Comparison of ENCODE assay signal across 18 cellular contexts in genomic region chr17:67403065-67403464, GRCh38. TPM values are rescaled to one million over a fixed set of nuclear protein-coding genes. Genes with fewer than 3 reads are reported as not detected.
DNase-seq lines count a peak whose midpoint lies in the region; ATAC-seq, FAIRE-seq and TF ChIP-seq lines count a peak whose summit lies in the region.
"Had no signal": no experiment of that assay in that cellular context is flagged by ENCODE, and none has a peak within 500 bp of the region (broad histone marks: within the 10 kb centered on the region; RNA-seq: fewer than 3 reads in every experiment).

No MANE protein-coding gene starts in this region.

- peaks cover 74% of the 10 kb centered on the region for H3K4me1 Mint-ChIP-seq in activated T-cell treated with anti-CD3 and anti-CD28 coated beads, Interleukin-2, amount 50 U/mL, for 4 hours (ENCODE audit: low read depth)

- WGBS in small intestine, 3 donors, result 82 to 93% (median 85%) methylated on average over 2 of the region's 2 CpGs

- H3K4me1 ChIP-seq in small intestine (ENCODE audit: control insufficient read depth in 2 of 2, insufficient read depth in 1 of 2, low read depth in 1 of 2, low read length in 1 of 2), result peaks cover 0 to 9% of the 10 kb centered on the region in 2 donors

- no peak for ATAC-seq in activated T-cell treated with anti-CD3 and anti-CD28 coated beads, Interleukin-2, amount 50 U/mL, for 4 hours
- ATAC-seq in activated naive CD4-positive, alpha-beta T cell treated with anti-CD3 and anti-CD28 coated beads, Interleukin-2, amount 50 U/mL, for 72 hours, result no peak

- H3K36me3 ChIP-seq in small intestine (ENCODE audit: control insufficient read depth in 2 of 2, insufficient read depth in 2 of 2, low read length in 2 of 2), result no peaks in the 10 kb centered on the region
- H3K36me3 ChIP-seq: SJCRH30 had no signal

- H3K9me3 ChIP-seq in small intestine (ENCODE audit: control insufficient read depth, low read depth), result no peaks in the 10 kb centered on the region
- H3K9me3 ChIP-seq: left ventricle myocardium inferior, SJCRH30 had no signal

- no peak overlapping the region for H3K4me3 ChIP-seq in small intestine (ENCODE audit: low read depth in 1 of 2, low read length in 2 of 2)
- H3K4me3 ChIP-seq: left ventricle myocardium inferior, SJCRH30 had no signal

- FAIRE-seq in small intestine (lab: Jason Lieb, UNC) (no peak), D721Med (lab: Jason Lieb, UNC) (no peak)
- FAIRE-seq: G401.6 had no signal

- in situ Hi-C loops in GM13976 (cut with MboI; ENCODE audit: low sequenced_read_pairs, unreplicated experiment), result no loop called here

- no peak for TF ChIP-seq CTCF in GM13976 (IDR thresholded peaks at IDR 0.05; ENCODE audit: borderline replicate concordance, control extremely low read depth, extremely low read depth, insufficient read depth, missing control alignments)
- TF ChIP-seq CTCF in D721Med (IDR thresholded peaks at IDR 0.05; ENCODE audit: insufficient read depth, missing control alignments), result no peak

- peak overlapping the region; percentile 2 for H3K4me3 Mint-ChIP-seq in activated T-cell treated with anti-CD3 and anti-CD28 coated beads, Interleukin-2, amount 50 U/mL, for 4 hours

- peak overlapping the region; percentile 44 to 92 for H3K27ac Mint-ChIP-seq in activated naive CD4-positive, alpha-beta T cell treated with anti-CD3 and anti-CD28 coated beads, Interleukin-2, amount 50 U/mL, for 72 hours

- peaks cover 18% of the 10 kb centered on the region for H3K36me3 Mint-ChIP-seq in activated T-cell treated with anti-CD3 and anti-CD28 coated beads, Interleukin-2, amount 50 U/mL, for 4 hours (ENCODE audit: insufficient read depth)
- peaks cover 11 to 20% of the 10 kb centered on the region in 2 donors for H3K36me3 Mint-ChIP-seq in activated naive CD4-positive, alpha-beta T cell treated with anti-CD3 and anti-CD28 coated beads, Interleukin-2, amount 50 U/mL, for 72 hours

- H3K27ac ChIP-seq in small intestine (ENCODE audit: low read depth in 1 of 2, low read length in 1 of 2), result peak overlapping the region; percentile 2 to 32
- H3K27ac ChIP-seq: left ventricle myocardium inferior, SJCRH30 had no signal

- peaks cover 5% of the 10 kb centered on the region for H3K9me3 Mint-ChIP-seq in activated T-cell treated with anti-CD3 and anti-CD28 coated beads, Interleukin-2, amount 50 U/mL, for 4 hours
- no peaks in the 10 kb centered on the region for H3K9me3 Mint-ChIP-seq in activated naive CD4-positive, alpha-beta T cell treated with anti-CD3 and anti-CD28 coated beads, Interleukin-2, amount 50 U/mL, for 72 hours

- H3K27me3 ChIP-seq in small intestine (ENCODE audit: control insufficient read depth in 2 of 2, insufficient read depth in 2 of 2, low read length in 2 of 2), result no peaks in the 10 kb centered on the region
- H3K27me3 ChIP-seq: SJCRH30 had no signal

- no peak for DNase-seq in activated T-cell treated with anti-CD3 and anti-CD28 coated beads, Interleukin-2, amount 50 U/mL, for 4 hours
- no peak for DNase-seq in activated T-cell treated with anti-CD3 and anti-CD28 coated beads, Interleukin-2, amount 50 U/mL, for 1 hour
- DNase-seq in GM13976 (ENCODE audit: low spot score) (peak; percentile 52), small intestine (no peak), amygdala (lab: John Stamatoyannopoulos, UW) (no peak), DMS153 (lab: John Stamatoyannopoulos, UW) (no peak), D721Med (ENCODE audit: insufficient read length, low spot score) (no peak)
- no peak for DNase-seq in activated naive CD4-positive, alpha-beta T cell treated with anti-CD3 and anti-CD28 coated beads, Interleukin-2, amount 50 U/mL, for 72 hours (ENCODE audit: low spot score in 2 of 2)
- DNase-seq: Calu3; caudate nucleus; effector CD4-positive, alpha-beta T cell; Karpas-422; left ventricle myocardium inferior; NCI-H1105; NCI-H526; SJCRH30; stimulated activated CD4-positive, alpha-beta T cell treated with anti-CD3 and anti-CD28 coated beads, Interleukin-15, amount 100 ng/mL, for 24 hours had no signal

- no peaks in the 10 kb centered on the region for H3K27me3 Mint-ChIP-seq in activated T-cell treated with anti-CD3 and anti-CD28 coated beads, Interleukin-2, amount 50 U/mL, for 4 hours (ENCODE audit: low read depth)

RNA-seq across cellular contexts. Expression of gene PITPNC1, which starts 26.0 kb away (rescaled TPM):
- total RNA-seq in activated T-cell treated with anti-CD3 and anti-CD28 coated beads, Interleukin-2, amount 50 U/mL, for 4 hours, result 10 to 100 TPM; 14.3 to 28.0 (median 19.7) TPM
- total RNA-seq in activated naive CD4-positive, alpha-beta T cell treated with anti-CD3 and anti-CD28 coated beads, Interleukin-2, amount 50 U/mL, for 72 hours, result 10 to 100 TPM; 56.8 to 65.3 TPM
- polyA plus RNA-seq in small intestine, result 10 to 100 TPM in 1 of 3 donors, 1 to 10 TPM in 1, under 1 TPM in 1; 0.67 to 11.7 (median 3.5) TPM

RNA-seq across cellular contexts. Expression of gene PSMD12, which starts 36.7 kb away (rescaled TPM):
- total RNA-seq in activated T-cell treated with anti-CD3 and anti-CD28 coated beads, Interleukin-2, amount 50 U/mL, for 4 hours, result 100 to 1,000 TPM; 127 to 142 (median 139) TPM
- 10 to 100 TPM; 79.7 to 92.9 TPM for total RNA-seq in activated naive CD4-positive, alpha-beta T cell treated with anti-CD3 and anti-CD28 coated beads, Interleukin-2, amount 50 U/mL, for 72 hours
- polyA plus RNA-seq in small intestine, result 10 to 100 TPM; 12.5 to 17.4 (median 15.9) TPM
